ENCODE assay signal across 30 cellular contexts in the genomic region with DNA sequence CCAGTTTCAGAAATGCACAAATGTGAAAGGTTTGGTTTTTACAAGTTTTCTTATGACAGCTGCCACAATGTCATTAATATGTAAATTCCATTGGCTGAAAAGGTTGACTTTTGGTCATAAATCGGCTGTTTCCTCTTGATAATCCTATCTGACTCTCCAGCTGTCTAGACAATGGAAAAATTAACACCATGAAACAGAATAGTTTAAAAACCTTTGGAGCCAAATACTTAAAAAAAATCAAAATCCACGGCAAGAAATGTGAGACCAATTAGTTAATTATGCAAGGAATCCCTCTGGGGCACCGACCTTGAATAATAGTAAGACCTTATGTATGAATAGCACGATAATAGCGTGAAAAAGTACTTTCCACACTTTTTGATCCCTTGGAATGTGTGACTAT.
"Had no signal": no experiment of that assay in that cellular context is flagged by ENCODE, and none has a peak within 500 bp of the region (broad histone marks: within the 10 kb centered on the region; RNA-seq: fewer than 3 reads in every experiment).

No MANE protein-coding gene starts in this region.

- DNase-seq: activated CD4-positive, alpha-beta T cell treated with anti-CD3 and anti-CD28 coated beads for 4 hours; activated CD4-positive, alpha-beta T cell treated with anti-CD3 and anti-CD28 coated beads, Interleukin-2, amount 50 U/mL, for 48 hours; activated CD8-positive, alpha-beta memory T cell treated with anti-CD3 and anti-CD28 coated beads for 24 hours; activated effector memory CD4-positive, alpha-beta T cell treated with Interleukin-2 at 50 U/mL for 16 hours; activated naive CD4-positive, alpha-beta T cell treated with Interleukin-2 at 50 U/mL for 16 hours; activated naive CD8-positive, alpha-beta T cell treated with anti-CD3 and anti-CD28 coated beads for 36 hours; adrenal gland; aorta; cerebellar nuclear complex; colonic mucosa; glutamatergic neuron; hippocampal formation; left cardiac atrium; left ventricle myocardium superior; naive B cell; nephron progenitor cell; pancreas; stimulated activated CD4-positive, alpha-beta T cell treated with anti-CD3 and anti-CD28 coated beads, Interleukin-15, amount 100 ng/mL, for 24 hours; stimulated activated CD4-positive, alpha-beta T cell treated with anti-CD3 and anti-CD28 coated beads, Interleukin-2, amount 100 ng/mL, for 24 hours; stimulated activated naive B cell treated with anti-CD40 and anti-IgM and Interleukin-4, amounts not matched to agents 10 μg/mL and 1 μg/mL and 100 μg/mL, for 72 hours; SW 1271; tibial artery had no signal

- H3K9me3 Mint-ChIP-seq: activated naive CD8-positive, alpha-beta T cell treated with anti-CD3 and anti-CD28 coated beads for 36 hours had no signal

- H3K27ac ChIP-seq: adrenal gland, cardiac muscle cell, colonic mucosa, pancreas, prostate gland, right atrium auricular region, suprapubic skin, tibial artery had no signal

- H3K27me3 Mint-ChIP-seq: activated naive CD8-positive, alpha-beta T cell treated with anti-CD3 and anti-CD28 coated beads for 36 hours; brain had no signal

- H3K27ac Mint-ChIP-seq: activated naive CD8-positive, alpha-beta T cell treated with anti-CD3 and anti-CD28 coated beads for 36 hours; brain; naive B cell; nephron progenitor cell; stimulated activated naive B cell treated with anti-CD40 and anti-IgM and Interleukin-4, amounts not matched to agents 10 μg/mL and 1 μg/mL and 100 μg/mL, for 72 hours; T-helper 1 cell treated with Interleukin-12 subunit alpha and Interleukin-12 subunit beta and Interleukin-4 antibody, amounts not matched to agents 30 μg/mL and 1 μg/mL, for 36 hours had no signal

- H3K36me3 Mint-ChIP-seq: activated naive CD8-positive, alpha-beta T cell treated with anti-CD3 and anti-CD28 coated beads for 36 hours; brain; naive B cell had no signal

- H3K4me3 Mint-ChIP-seq: activated naive CD8-positive, alpha-beta T cell treated with anti-CD3 and anti-CD28 coated beads for 36 hours; brain; naive B cell; nephron progenitor cell; stimulated activated naive B cell treated with anti-CD40 and anti-IgM and Interleukin-4, amounts not matched to agents 10 μg/mL and 1 μg/mL and 100 μg/mL, for 72 hours; T-helper 1 cell treated with Interleukin-12 subunit alpha and Interleukin-12 subunit beta and Interleukin-4 antibody, amounts not matched to agents 30 μg/mL and 1 μg/mL, for 36 hours had no signal

- H3K27me3 ChIP-seq: adrenal gland, cardiac muscle cell, colonic mucosa, pancreas, right atrium auricular region, suprapubic skin, tibial artery had no signal

- H3K36me3 ChIP-seq: adrenal gland, cardiac muscle cell, colonic mucosa, pancreas, prostate gland, right atrium auricular region, suprapubic skin, tibial artery had no signal

- ATAC-seq: left cardiac atrium; left ventricle myocardium superior; pancreas; stimulated activated naive B cell treated with anti-CD40 and anti-IgM and Interleukin-4, amounts not matched to agents 10 μg/mL and 1 μg/mL and 100 μg/mL, for 72 hours had no signal

- H3K4me3 ChIP-seq: adrenal gland, cardiac muscle cell, colonic mucosa, pancreas, prostate gland, right atrium auricular region, suprapubic skin, tibial artery had no signal

- H3K9me3 ChIP-seq: adrenal gland, colonic mucosa, pancreas, prostate gland, right atrium auricular region, suprapubic skin had no signal

- H3K4me1 ChIP-seq: adrenal gland, colonic mucosa, pancreas, prostate gland, right atrium auricular region, suprapubic skin, tibial artery had no signal

- FAIRE-seq: frontal cortex, keratinocyte, pancreas had no signal
